23 cellular contexts compared by ENCODE assay signal in the genomic region with DNA sequence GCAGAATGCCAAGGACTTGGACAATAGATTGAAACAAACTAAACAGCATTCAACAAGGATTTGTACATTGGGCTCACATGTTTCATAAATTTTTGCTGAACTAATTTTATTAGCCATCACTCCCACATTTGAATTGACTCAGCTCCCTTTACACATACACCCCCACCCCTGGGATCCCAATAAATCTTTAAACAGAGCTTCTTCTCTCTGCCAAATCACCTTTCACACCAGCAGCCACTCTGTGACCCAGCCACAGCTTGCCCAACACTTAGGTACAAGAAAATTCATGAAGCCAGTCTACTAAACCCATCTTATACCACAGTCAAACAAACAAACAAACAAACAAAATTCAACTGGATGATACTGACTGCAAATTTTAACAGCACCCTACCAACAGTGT. TPM values are rescaled to one million over a fixed set of nuclear protein-coding genes. Genes with fewer than 3 reads are reported as not detected.
DNase-seq lines count a peak whose midpoint lies in the region; ATAC-seq and TF ChIP-seq lines count a peak whose summit lies in the region.
"Had no signal": no experiment of that assay in that cellular context is flagged by ENCODE, and none has a peak within 500 bp of the region (broad histone marks: within the 10 kb centered on the region; RNA-seq: fewer than 3 reads in every experiment).

No MANE protein-coding gene starts in this region.

- H3K4me1 Mint-ChIP-seq in central memory CD8-positive, alpha-beta T cell, result peaks cover 26% of the 10 kb centered on the region

- H3K27me3 ChIP-seq in ACC112 (ENCODE audit: insufficient read depth, low read length) (no peaks in the 10 kb centered on the region), GM23248 (replicated peaks; ENCODE audit: insufficient read depth) (no peaks in the 10 kb centered on the region), neutrophil (no peaks in the 10 kb centered on the region), dorsolateral prefrontal cortex (peaks cover 0 to 30% (median 4%) of the 10 kb centered on the region in 45 donors)
- H3K27me3 ChIP-seq: MG63 had no signal

- H3K27ac ChIP-seq in ACC112 (ENCODE audit: low read depth, low read length) (no peak overlapping the region), GM23248 (peak overlapping the region; percentile 41; the same call in 1 of the 2 replicates), neutrophil (peak overlapping the region; percentile 80), dorsolateral prefrontal cortex (no peak overlapping the region)

- no peaks in the 10 kb centered on the region for H3K9me3 ChIP-seq in GM23248 (ENCODE audit: low read depth)
- H3K9me3 ChIP-seq in neutrophil, result no peaks in the 10 kb centered on the region
- H3K9me3 ChIP-seq: BLaER1 treated with 17β-estradiol and CSF1 and Interleukin-3, amounts not matched to agents 10 nM and 100 nM; MG63 had no signal

- TF ChIP-seq CTCF in neutrophil (IDR thresholded peaks at IDR 0.05) (no peak), dorsolateral prefrontal cortex (IDR thresholded peaks at IDR 0.05 in 54 of 56, conservative IDR thresholded peaks at IDR 0.05 in 2 of 56; ENCODE audit: low read depth in 1 of 56, partially characterized antibody in 56 of 56) (no peak)

- intact Hi-C loops in dorsolateral prefrontal cortex (cut with DNase I), result no loop called here

- peak overlapping the region; percentile 80 for H3K27ac Mint-ChIP-seq in central memory CD8-positive, alpha-beta T cell (ENCODE audit: low read depth)
- H3K27ac Mint-ChIP-seq: GM23338 had no signal

- peak overlapping the region; percentile 49 for H3K4me2 ChIP-seq in GM23248 (ENCODE audit: unreplicated experiment)
- H3K4me2 ChIP-seq: GM23338 had no signal

- no peaks in the 10 kb centered on the region for H3K9me2 ChIP-seq in GM23248 (ENCODE audit: insufficient read depth)

- no peaks in the 10 kb centered on the region for H4K20me1 ChIP-seq in GM23248 (ENCODE audit: insufficient read depth)

- no peak overlapping the region for H3K4me3 Mint-ChIP-seq in central memory CD8-positive, alpha-beta T cell
- H3K4me3 Mint-ChIP-seq: CD4-positive, alpha-beta memory T cell; GM23338; H9 had no signal

- H3K79me2 ChIP-seq in ACC112 (ENCODE audit: control insufficient read depth, insufficient read depth, low read length, unreplicated experiment) (peaks cover 9% of the 10 kb centered on the region), GM23248 (ENCODE audit: insufficient read depth) (peaks cover 18% of the 10 kb centered on the region; the same call in 1 of the 2 replicates)

- H3K36me3 ChIP-seq in ACC112 (ENCODE audit: insufficient read depth, low read length) (no peaks in the 10 kb centered on the region), GM23248 (ENCODE audit: low read depth) (no peaks in the 10 kb centered on the region), neutrophil (no peaks in the 10 kb centered on the region)
- H3K36me3 ChIP-seq: BLaER1 treated with 17β-estradiol and CSF1 and Interleukin-3, amounts not matched to agents 10 nM and 100 nM; MG63 had no signal

- no peak overlapping the region; the same call in 1 of the 2 replicates for H3K9ac ChIP-seq in GM23248

- no peaks in the 10 kb centered on the region for H3K9me3 Mint-ChIP-seq in central memory CD8-positive, alpha-beta T cell
- H3K9me3 Mint-ChIP-seq: CD4-positive, alpha-beta memory T cell; GM23338 had no signal

- peaks cover 10% of the 10 kb centered on the region; the same call in 1 of the 2 replicates for H3F3A ChIP-seq in GM23248 (ENCODE audit: insufficient read depth)

- in situ Hi-C loops in GM23248 (cut with MboI), result no loop called here

- no peak for ATAC-seq in central memory CD8-positive, alpha-beta T cell (replicated peaks; ENCODE audit: extremely low read depth, poor library complexity, severe bottlenecking)
- no peak for ATAC-seq in HG02973 (IDR thresholded peaks at IDR 0.05; ENCODE audit: unreplicated experiment)
- no peak for ATAC-seq in GM18907 (IDR thresholded peaks at IDR 0.05; ENCODE audit: unreplicated experiment)
- ATAC-seq: GM23338, Panc1 had no signal

- peaks cover 13% of the 10 kb centered on the region for H3K4me1 ChIP-seq in ACC112 (ENCODE audit: control insufficient read depth, insufficient read depth, low read length, unreplicated experiment)
- H3K4me1 ChIP-seq in GM23248 (ENCODE audit: insufficient read depth), result peaks cover 13% of the 10 kb centered on the region; the same call in 1 of the 2 replicates
- peaks cover 60 to 68% of the 10 kb centered on the region in 2 experiments for H3K4me1 ChIP-seq in neutrophil (ENCODE audit: control insufficient read depth in 1 of 2, insufficient read depth in 1 of 2, low read depth in 1 of 2, low read length in 1 of 2)

- H3K4me3 ChIP-seq in ACC112 (ENCODE audit: low read depth, low read length), result 0 out of 2 replicates have a peak overlapping the region, but pooled peaks have one; percentile 25
- no peak overlapping the region for H3K4me3 ChIP-seq in GM23248
- H3K4me3 ChIP-seq in neutrophil (ENCODE audit: low read depth in 1 of 2, low read length in 1 of 2), result peak overlapping the region in 1 of 2 experiments; percentile 32
- H3K4me3 ChIP-seq in dorsolateral prefrontal cortex, result no peak overlapping the region
- H3K4me3 ChIP-seq: BLaER1 treated with 17β-estradiol and CSF1 and Interleukin-3, amounts not matched to agents 10 nM and 100 nM; GM23338; MG63 had no signal

- DNase-seq in GM23248 (no peak), dorsolateral prefrontal cortex (no peak)
- DNase-seq in central memory CD8-positive, alpha-beta T cell (ENCODE audit: low spot score in 2 of 2), result no peak
- DNase-seq: CD4-positive, alpha-beta memory T cell; COR-L47; DMS53; H9; KG1; MG63; NCI-H1048; NCI-H1417; NCI-H1694; NCI-H2029 treated with DMSO at 0.1 percent for 48 hours; NCI-H446 treated with DMSO at 0.1 percent for 48 hours; NCI-H526; SHP77 treated with DMSO at 0.1 percent for 48 hours had no signal

- H2AFZ ChIP-seq in ACC112 (ENCODE audit: low read length, unreplicated experiment), result no peak overlapping the region
- H2AFZ ChIP-seq in GM23248, result no peak overlapping the region
- H2AFZ ChIP-seq: GM23338 had no signal

- H3K27me3 Mint-ChIP-seq in central memory CD8-positive, alpha-beta T cell, result no peaks in the 10 kb centered on the region
- H3K27me3 Mint-ChIP-seq: CD4-positive, alpha-beta memory T cell had no signal

- H3K36me3 Mint-ChIP-seq in central memory CD8-positive, alpha-beta T cell (ENCODE audit: insufficient read depth), result peaks cover 2% of the 10 kb centered on the region
- H3K36me3 Mint-ChIP-seq: CD4-positive, alpha-beta memory T cell had no signal

RNA-seq across cellular contexts. Expression of gene PHKA2, which starts 21.6 kb away (rescaled TPM):
- total RNA-seq in GM23248 (2014; rRNA removed; shearing (Covaris generic)), result 9.1 and 9.9 TPM in 2 replicates
- polyA plus RNA-seq in GM23248 (2016; fragmentation: Nextera tagmentation; extraction: Ambion mirVana), result 5.7 and 6.8 TPM in 2 replicates
- total RNA-seq in dorsolateral prefrontal cortex, result 10 to 100 TPM; 14.3 to 42.1 (median 26.8) TPM

Comparison
In these comparisons a context has a peak if more than half of its experiments do, and no peak if none do; other contexts are left out.
1. H3K27ac ChIP-seq: peak in GM23248 (single experiment) and neutrophil (single experiment); none in ACC112 (single experiment) and dorsolateral prefrontal cortex (0 of 59).